Comparison of ENCODE assay signal across 24 cellular contexts in the genomic region with DNA sequence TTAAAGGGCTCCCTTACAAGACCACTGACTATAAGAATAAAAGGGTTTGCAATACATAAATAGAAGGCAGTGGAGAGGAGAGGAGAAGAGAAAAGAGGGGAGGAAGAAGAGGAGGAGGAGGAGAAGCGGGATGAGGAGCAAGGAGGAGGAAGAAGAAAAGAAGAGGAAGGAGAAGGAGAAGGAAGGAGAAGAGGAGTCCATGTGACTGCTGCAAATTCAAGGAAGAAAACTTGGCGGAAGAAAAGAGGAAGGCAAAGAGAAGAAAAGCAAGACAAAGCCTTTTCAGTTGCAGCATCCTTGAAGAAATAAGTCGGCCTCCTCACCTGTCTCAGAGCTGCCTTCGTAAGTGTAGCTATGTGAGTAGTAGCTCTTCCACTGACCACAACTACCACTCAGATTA. TPM values are rescaled to one million over a fixed set of nuclear protein-coding genes. Genes with fewer than 3 reads are reported as not detected.
A peak's percentile ranks its signal among the peaks of the same experiment; 100 is the strongest.
DNase-seq lines count a peak whose midpoint lies in the region; ATAC-seq, FAIRE-seq and TF ChIP-seq lines count a peak whose summit lies in the region.
"Had no signal": no experiment of that assay in that cellular context is flagged by ENCODE, and none has a peak within 500 bp of the region (broad histone marks: within the 10 kb centered on the region; RNA-seq: fewer than 3 reads in every experiment).

No MANE protein-coding gene starts in this region.

- H3K9me3 ChIP-seq in HepG2 (ENCODE audit: low read length) (no peaks in the 10 kb centered on the region), right lobe of liver (no peaks in the 10 kb centered on the region)
- H3K9me3 ChIP-seq: A549; BLaER1 treated with 17β-estradiol and CSF1 and Interleukin-3, amounts not matched to agents 10 nM and 100 nM; Caco-2 had no signal

- peak overlapping the region; percentile 53 for H3K27ac Mint-ChIP-seq in nephron progenitor cell
- H3K27ac Mint-ChIP-seq: B cell; CD4-positive, alpha-beta T cell; CD8-positive, alpha-beta T cell had no signal

- H3K27me3 ChIP-seq in HepG2 (ENCODE audit: control insufficient read depth in 1 of 2, insufficient read depth in 2 of 2, low read length in 2 of 2) (no peaks in the 10 kb centered on the region), right lobe of liver (no peaks in the 10 kb centered on the region)
- H3K27me3 ChIP-seq: BLaER1 treated with 17β-estradiol and CSF1 and Interleukin-3, amounts not matched to agents 10 nM and 100 nM had no signal

- H3K27me3 Mint-ChIP-seq in nephron progenitor cell (ENCODE audit: low read depth, poor library complexity) = peaks cover 12% of the 10 kb centered on the region

- intact Hi-C loops in HepG2 (cut with micrococcal nuclease; ENCODE audit: unreplicated experiment) = no loop called here
- intact Hi-C loops in right lobe of liver (cut with DNase I) = no loop called here

- CTCF ChIA-PET in HepG2 (lab: Yijun Ruan, JAX; ENCODE audit: low intra/inter-chr PET ratio, low total read pairs) = no interaction called here

- TF ChIP-seq POLR2A in HepG2 (IDR thresholded peaks at IDR 0.05; ENCODE audit: insufficient read depth in 1 of 2, low read depth in 2 of 2, low read length in 2 of 2) (no peak), right lobe of liver (IDR thresholded peaks at IDR 0.05) (no peak)

- H3K4me1 ChIP-seq in HepG2 (ENCODE audit: insufficient read depth, low read length) (peaks cover 66% of the 10 kb centered on the region), right lobe of liver (peaks cover 0 to 8% (median 0%) of the 10 kb centered on the region in 4 donors)
- H3K4me1 ChIP-seq: A549 had no signal

- no peak for FAIRE-seq in HepG2 (lab: Jason Lieb, UNC)
- FAIRE-seq: A549, D721Med, GM12878, GM12892, GM19239 had no signal

- H3K27ac ChIP-seq in HepG2 (ENCODE audit: extremely low read length, insufficient read depth, low read length) (no peak overlapping the region), right lobe of liver (no peak overlapping the region)
- H3K27ac ChIP-seq: 22Rv1; A549; BLaER1 treated with 17β-estradiol and CSF1 and Interleukin-3, amounts not matched to agents 10 nM and 100 nM; C4-2B had no signal

- in situ Hi-C loops in HepG2 (cut with HindIII; ENCODE audit: extremely low pct_ligation_motif_present, low pct_unique_long_range_greater_than_20kb) = no loop called here

- ATAC-seq in HepG2 (no peak), right lobe of liver (no peak), GM21515 (IDR thresholded peaks at IDR 0.05; ENCODE audit: unreplicated experiment) (no peak), HG03025 (IDR thresholded peaks at IDR 0.05; ENCODE audit: low FRiP score, unreplicated experiment) (no peak)
- ATAC-seq: A549; CD8-positive, alpha-beta T cell; GM12878 had no signal

- H3K4me1 Mint-ChIP-seq in nephron progenitor cell = peaks cover 22% of the 10 kb centered on the region

- TF ChIP-seq CTCF in HepG2 (CRISPR knock-in tag; IDR thresholded peaks at IDR 0.05) = no peak
- TF ChIP-seq CTCF in right lobe of liver (IDR thresholded peaks at IDR 0.05) = no peak
- TF ChIP-seq CTCF in nephron progenitor cell (IDR thresholded peaks at IDR 0.05) = no peak

- no peaks in the 10 kb centered on the region for H4K20me1 ChIP-seq in HepG2 (ENCODE audit: insufficient read depth, low read length)
- H4K20me1 ChIP-seq: BLaER1 treated with 17β-estradiol and CSF1 and Interleukin-3, amounts not matched to agents 10 nM and 100 nM had no signal

- no peak overlapping the region for H3K4me3 ChIP-seq in HepG2 (replicated peaks in 1 of 3; ENCODE audit: insufficient read depth in 1 of 3, low read depth in 2 of 3, low read length in 3 of 3)
- H3K4me3 ChIP-seq in right lobe of liver = no peak overlapping the region
- H3K4me3 ChIP-seq: A549; BLaER1 treated with 17β-estradiol and CSF1 and Interleukin-3, amounts not matched to agents 10 nM and 100 nM; GM12878 had no signal

- no peak for TF ChIP-seq EP300 in HepG2 (IDR thresholded peaks at IDR 0.05; ENCODE audit: low read depth in 2 of 2, low read length in 2 of 2)
- no peak for TF ChIP-seq EP300 in HepG2 (CRISPR knock-in tag; IDR thresholded peaks at IDR 0.05; ENCODE audit: borderline replicate concordance)

- TF ChIP-seq RAD21 in HepG2 (CRISPR knock-in tag; IDR thresholded peaks at IDR 0.05) = no peak

- H3K9ac ChIP-seq in HepG2 (ENCODE audit: insufficient read depth, low read depth, low read length) = no peak overlapping the region
- H3K9ac ChIP-seq: BLaER1 treated with 17β-estradiol and CSF1 and Interleukin-3, amounts not matched to agents 10 nM and 100 nM had no signal

- H3K36me3 Mint-ChIP-seq in nephron progenitor cell (ENCODE audit: low read depth) = no peaks in the 10 kb centered on the region
- H3K36me3 Mint-ChIP-seq: CD8-positive, alpha-beta T cell had no signal

- no TSS peak for BruUV-seq in HepG2 (replicated peaks; lab: Mats Ljungman, UMichigan)

- POLR2A ChIA-PET in HepG2 (lab: Yijun Ruan, JAX) = no interaction called here

- H3K36me3 ChIP-seq in HepG2 (replicated peaks in 1 of 2; ENCODE audit: control insufficient read depth in 1 of 2, insufficient read depth in 2 of 2, low read length in 2 of 2) = no peaks in the 10 kb centered on the region
- no peaks in the 10 kb centered on the region for H3K36me3 ChIP-seq in right lobe of liver
- H3K36me3 ChIP-seq: BLaER1 treated with 17β-estradiol and CSF1 and Interleukin-3, amounts not matched to agents 10 nM and 100 nM had no signal

- no peak overlapping the region for H3K4me3 Mint-ChIP-seq in nephron progenitor cell
- H3K4me3 Mint-ChIP-seq: B cell; CD4-positive, alpha-beta T cell; CD8-positive, alpha-beta T cell had no signal

- no peaks in the 10 kb centered on the region for H3K9me3 Mint-ChIP-seq in nephron progenitor cell
- H3K9me3 Mint-ChIP-seq: CD4-positive, alpha-beta T cell; CD8-positive, alpha-beta T cell had no signal

- WGBS in HepG2 (ENCODE audit: low lambda C conversion rate) = 79% methylated on average over 4 of the region's 4 CpGs
- WGBS in right lobe of liver (ENCODE audit: insufficient coverage, low coverage, low lambda C conversion rate, missing lambda C conversion rate) = 83% methylated on average over 3 of the region's 4 CpGs

- no peaks in the 10 kb centered on the region for H3K79me2 ChIP-seq in HepG2 (ENCODE audit: insufficient read depth, low read length)

- no peak overlapping the region for H2AFZ ChIP-seq in HepG2 (ENCODE audit: low read length)

- H3K4me2 ChIP-seq in HepG2 (ENCODE audit: low read depth, low read length) = no peak overlapping the region
- H3K4me2 ChIP-seq: A549; BLaER1 treated with 17β-estradiol and CSF1 and Interleukin-3, amounts not matched to agents 10 nM and 100 nM had no signal

- DNase-seq in HepG2 (ENCODE audit: low spot score) (no peak), right lobe of liver (no peak), nephron progenitor cell (no peak)
- DNase-seq: AML-193; Caco-2; Calu3; CD4-positive, alpha-beta T cell; CD8-positive, alpha-beta T cell; DMS53; DMS79; DND-41; EL; GDM1 had no signal

TF ChIP-seq in HepG2, 621 proteins besides CTCF, POLR2A, EP300 and RAD21 (continues in another document):
- TF ChIP-seq, protein P1, sequence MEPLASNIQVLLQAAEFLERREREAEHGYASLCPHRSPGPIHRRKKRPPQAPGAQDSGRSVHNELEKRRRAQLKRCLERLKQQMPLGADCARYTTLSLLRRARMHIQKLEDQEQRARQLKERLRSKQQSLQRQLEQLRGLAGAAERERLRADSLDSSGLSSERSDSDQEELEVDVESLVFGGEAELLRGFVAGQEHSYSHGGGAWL (CRISPR knock-in tag; IDR thresholded peaks at IDR 0.05) = no peak
- TF ChIP-seq ZSCAN25 (CRISPR knock-in tag; IDR thresholded peaks at IDR 0.05) = no peak
- peak; percentile 49; the same call in 1 of the 2 replicates for TF ChIP-seq ZNF7 (CRISPR knock-in tag; IDR thresholded peaks at IDR 0.05)
- no peak for TF ChIP-seq REL (CRISPR knock-in tag; conservative IDR thresholded peaks at IDR 0.05)
- no peak for TF ChIP-seq HHEX (CRISPR knock-in tag; IDR thresholded peaks at IDR 0.05)
- TF ChIP-seq ZNF24 (IDR thresholded peaks at IDR 0.05) = no peak
- TF ChIP-seq, protein P2, sequence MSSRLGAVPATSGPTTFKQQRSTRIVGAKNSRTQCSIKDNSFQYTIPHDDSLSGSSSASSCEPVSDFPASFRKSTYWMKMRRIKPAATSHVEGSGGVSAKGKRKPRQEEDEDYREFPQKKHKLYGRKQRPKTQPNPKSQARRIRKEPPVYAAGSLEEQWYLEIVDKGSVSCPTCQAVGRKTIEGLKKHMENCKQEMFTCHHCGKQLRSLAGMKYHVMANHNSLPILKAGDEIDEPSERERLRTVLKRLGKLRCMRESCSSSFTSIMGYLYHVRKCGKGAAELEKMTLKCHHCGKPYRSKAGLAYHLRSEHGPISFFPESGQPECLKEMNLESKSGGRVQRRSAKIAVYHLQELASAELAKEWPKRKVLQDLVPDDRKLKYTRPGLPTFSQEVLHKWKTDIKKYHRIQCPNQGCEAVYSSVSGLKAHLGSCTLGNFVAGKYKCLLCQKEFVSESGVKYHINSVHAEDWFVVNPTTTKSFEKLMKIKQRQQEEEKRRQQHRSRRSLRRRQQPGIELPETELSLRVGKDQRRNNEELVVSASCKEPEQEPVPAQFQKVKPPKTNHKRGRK (CRISPR knock-in tag; IDR thresholded peaks at IDR 0.05) = 0 out of 2 replicates have a peak, but pooled peaks have one; percentile 35
- TF ChIP-seq ZKSCAN1 (IDR thresholded peaks at IDR 0.05; ENCODE audit: low read length) = no peak

RNA-seq across cellular contexts. Expression of a gene that starts 22.6 kb away (rescaled TPM):
- total RNA-seq in HepG2 (2016; rRNA removed; fragmentation: Illumina TruSeq; extraction: Trizol) = 8.9 and 16.0 TPM in 2 replicates
- total RNA-seq in HepG2 (2016; cell fraction: cytosol; rRNA removed; fragmentation: Illumina TruSeq; extraction: Trizol; ENCODE audit: low read depth) = 1.1 and 1.7 TPM in 2 replicates
- total RNA-seq in HepG2 (2016; cell fraction: insoluble cytoplasmic fraction; rRNA removed; fragmentation: Illumina TruSeq; extraction: Trizol) = 8.2 and 13.2 TPM in 2 replicates
- 2.7 and 6.0 TPM in 2 replicates for total RNA-seq in HepG2 (2016; cell fraction: membrane; rRNA removed; fragmentation: Illumina TruSeq; extraction: Trizol)
- 12.5 and 13.1 TPM in 2 replicates for total RNA-seq in HepG2 (2016; cell fraction: nucleus; rRNA removed; fragmentation: Illumina TruSeq; extraction: Trizol)
- polyA plus RNA-seq in HepG2 (2011; rRNA removed) = 14.8 and 17.9 TPM in 2 replicates
- polyA plus RNA-seq in HepG2 (2011; cell fraction: cytosol; rRNA removed) = 10.0 and 11.0 TPM in 2 replicates
- 8.1 and 9.8 TPM in 2 replicates for polyA plus RNA-seq in HepG2 (2011; cell fraction: nucleus; rRNA removed)
- polyA plus RNA-seq in HepG2 (2012) = 4.6 TPM in 2 replicates
- polyA plus RNA-seq in HepG2 (2016; cell fraction: cytosol; fragmentation: Illumina TruSeq; extraction: Trizol; ENCODE audit: low read depth) = 0.70 and 1.3 TPM in 2 replicates
- 3.4 and 6.6 TPM in 2 replicates for polyA plus RNA-seq in HepG2 (2016; cell fraction: insoluble cytoplasmic fraction; fragmentation: Illumina TruSeq; extraction: Trizol; ENCODE audit: low read depth)
- 0.94 and 1.8 TPM in 2 replicates for polyA plus RNA-seq in HepG2 (2016; cell fraction: membrane; fragmentation: Illumina TruSeq; extraction: Trizol; ENCODE audit: low read depth)
- 12.1 and 13.5 TPM in 2 replicates for polyA plus RNA-seq in HepG2 (2016; cell fraction: nucleus; fragmentation: Illumina TruSeq; extraction: Trizol; ENCODE audit: insufficient read depth, low read depth)
- 2.8 and 27.5 TPM in 2 replicates for polyA minus RNA-seq in HepG2 (2011; rRNA and poly(A)+ RNA removed; ENCODE audit: low replicate concordance)
- polyA minus RNA-seq in HepG2 (2011; cell fraction: cytosol; rRNA and poly(A)+ RNA removed) = 15.3 and 18.1 TPM in 2 replicates
- 15.1 and 15.3 TPM in 2 replicates for polyA minus RNA-seq in HepG2 (2011; cell fraction: nucleus; rRNA and poly(A)+ RNA removed)
- total RNA-seq in right lobe of liver = 1 to 10 TPM; 1.0 to 6.4 (median 1.8) TPM
